Comparison of ENCODE assay signal across 9 cellular contexts in the genomic region with DNA sequence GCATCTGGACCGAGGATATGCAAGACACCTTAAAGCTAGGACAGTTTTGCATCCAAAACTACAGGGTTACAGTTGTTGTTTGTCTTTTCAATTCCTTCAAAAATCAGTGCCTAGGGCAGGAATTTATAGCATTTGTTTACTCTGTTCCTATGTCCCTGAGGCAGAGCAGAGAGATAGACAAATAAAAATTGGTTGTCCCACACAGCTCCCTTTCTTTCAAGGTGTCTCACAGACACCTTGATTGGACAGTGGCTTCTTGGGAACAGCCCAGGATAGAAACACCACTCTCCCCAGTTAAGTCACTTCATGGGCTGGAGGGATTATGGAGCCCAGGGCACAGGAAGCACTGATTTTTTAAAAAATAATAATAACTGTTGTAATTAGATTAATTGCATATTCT. TPM values are rescaled to one million over a fixed set of nuclear protein-coding genes. Genes with fewer than 3 reads are reported as not detected.
"Had no signal": no experiment of that assay in that cellular context is flagged by ENCODE, and none has a peak within 500 bp of the region (broad histone marks: within the 10 kb centered on the region; RNA-seq: fewer than 3 reads in every experiment).

No MANE protein-coding gene starts in this region.

- FAIRE-seq: G401.6, GM12878, GM12891, GM12892, GM18507, GM19239 had no signal

- H3K4me3 ChIP-seq: GM12878 had no signal

- DNase-seq: GDM1, GF-D8 had no signal

- ATAC-seq: GM12878 had no signal

RNA-seq across cellular contexts. Expression of gene MAGEB17, which starts 8.0 kb away (rescaled TPM):
- total RNA-seq: G401 had no signal

RNA-seq across cellular contexts. Expression of gene GRPR, which starts 52.0 kb away (rescaled TPM):
- total RNA-seq: G401 had no signal
